ENCODE assay signal across 10 cellular contexts in the genomic region with DNA sequence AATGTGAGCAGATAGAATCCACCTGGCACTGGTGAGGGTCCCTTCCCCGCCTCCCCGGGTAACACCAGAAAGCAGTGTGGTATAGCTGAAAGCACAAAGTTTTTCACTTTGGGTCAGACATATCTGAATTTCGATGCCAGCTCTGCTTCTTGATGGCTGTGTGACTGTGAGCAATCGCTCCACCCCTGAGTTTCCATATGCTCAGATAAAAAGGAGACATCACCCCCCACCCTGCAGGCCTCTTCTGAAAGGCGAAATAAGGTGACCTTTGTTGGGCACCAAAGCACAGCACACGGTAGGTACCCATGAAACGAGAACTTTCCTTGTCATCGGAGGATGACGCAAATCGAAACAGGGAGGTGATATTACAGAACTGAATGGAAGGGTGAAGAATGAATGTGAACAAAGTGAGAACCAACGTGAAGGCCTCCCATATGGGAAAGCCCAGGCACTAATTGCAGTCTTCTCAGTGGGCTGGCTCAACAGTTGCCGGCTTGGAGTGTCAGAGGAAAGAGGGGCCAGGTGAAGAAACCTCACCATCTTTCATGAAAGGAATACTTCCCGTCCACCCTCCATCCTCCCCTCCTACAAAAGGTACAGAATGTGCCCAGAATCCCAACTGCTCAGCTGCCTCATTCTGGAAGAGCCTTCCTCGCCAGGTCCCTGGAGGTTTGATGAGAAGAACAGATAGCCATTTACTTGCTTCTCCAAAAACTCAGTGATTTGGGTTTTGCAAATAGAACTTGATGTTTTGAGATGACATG.
DNase-seq lines count a peak whose midpoint lies in the region; ATAC-seq lines count a peak whose summit lies in the region.
"Had no signal": no experiment of that assay in that cellular context is flagged by ENCODE, and none has a peak within 500 bp of the region (broad histone marks: within the 10 kb centered on the region; RNA-seq: fewer than 3 reads in every experiment).

No MANE protein-coding gene starts in this region.

- ATAC-seq in HG03378 (IDR thresholded peaks at IDR 0.05; ENCODE audit: unreplicated experiment) (peak; percentile 95), right cardiac atrium (no peak)
- ATAC-seq in activated T-helper 17 cell treated with anti-CD3 and anti-CD28 coated beads, Interleukin-2, amount 50 U/mL, for 72 hours (replicated peaks): peak; percentile 89

- H3K4me1 ChIP-seq in right cardiac atrium (ENCODE audit: control insufficient read depth, insufficient read depth, low read length): no peaks in the 10 kb centered on the region

- no peaks in the 10 kb centered on the region for H3K9me3 ChIP-seq in right cardiac atrium (ENCODE audit: control insufficient read depth, low read length)

- no peak overlapping the region for H3K27ac ChIP-seq in right cardiac atrium (ENCODE audit: low read length)
- H3K27ac ChIP-seq: 22Rv1 had no signal

- peaks cover 67% of the 10 kb centered on the region for H3K4me1 Mint-ChIP-seq in activated T-helper 17 cell treated with anti-CD3 and anti-CD28 coated beads, Interleukin-2, amount 50 U/mL, for 72 hours
- H3K4me1 Mint-ChIP-seq in stimulated activated naive CD8-positive, alpha-beta T cell treated with anti-CD3 and anti-CD28 coated beads, Interleukin-15, Interleukin-2, amounts not matched to agents 100 ng/mL and 50 ng/mL, for 24 hours (ENCODE audit: low read depth): peaks cover 96% of the 10 kb centered on the region

- no peaks in the 10 kb centered on the region for H3K27me3 Mint-ChIP-seq in activated T-helper 17 cell treated with anti-CD3 and anti-CD28 coated beads, Interleukin-2, amount 50 U/mL, for 72 hours
- H3K27me3 Mint-ChIP-seq in stimulated activated naive CD8-positive, alpha-beta T cell treated with anti-CD3 and anti-CD28 coated beads, Interleukin-15, Interleukin-2, amounts not matched to agents 100 ng/mL and 50 ng/mL, for 24 hours: no peaks in the 10 kb centered on the region

- no peaks in the 10 kb centered on the region for H3K9me3 Mint-ChIP-seq in activated T-helper 17 cell treated with anti-CD3 and anti-CD28 coated beads, Interleukin-2, amount 50 U/mL, for 72 hours
- H3K9me3 Mint-ChIP-seq in stimulated activated naive CD8-positive, alpha-beta T cell treated with anti-CD3 and anti-CD28 coated beads, Interleukin-15, Interleukin-2, amounts not matched to agents 100 ng/mL and 50 ng/mL, for 24 hours: peaks cover 4% of the 10 kb centered on the region

- H3K4me3 ChIP-seq in right cardiac atrium (ENCODE audit: low read length): no peak overlapping the region

- H3K27ac Mint-ChIP-seq in activated T-helper 17 cell treated with anti-CD3 and anti-CD28 coated beads, Interleukin-2, amount 50 U/mL, for 72 hours: peak overlapping the region; percentile 95
- peak overlapping the region; percentile 98 for H3K27ac Mint-ChIP-seq in stimulated activated naive CD8-positive, alpha-beta T cell treated with anti-CD3 and anti-CD28 coated beads, Interleukin-15, Interleukin-2, amounts not matched to agents 100 ng/mL and 50 ng/mL, for 24 hours

- WGBS in right cardiac atrium: 85% methylated on average over 14 of the region's 14 CpGs

- no peaks in the 10 kb centered on the region for H3K27me3 ChIP-seq in right cardiac atrium (ENCODE audit: control insufficient read depth, insufficient read depth)

- DNase-seq in activated CD4-positive, alpha-beta T cell treated with anti-CD3 and anti-CD28 coated beads for 24 hours (ENCODE audit: low read depth in 2 of 2): peak; percentile 56 to 60
- no peak for DNase-seq in activated CD4-positive, alpha-beta T cell treated with anti-CD3 and anti-CD28 coated beads for 1 hour
- DNase-seq in NCI-H774 (lab: John Stamatoyannopoulos, UW) (no peak), SK-N-DZ (ENCODE audit: low spot score) (no peak), right cardiac atrium (no peak)
- DNase-seq: IMR-90 had no signal

- peaks cover 82% of the 10 kb centered on the region for H3K36me3 Mint-ChIP-seq in activated T-helper 17 cell treated with anti-CD3 and anti-CD28 coated beads, Interleukin-2, amount 50 U/mL, for 72 hours (ENCODE audit: low read depth)
- H3K36me3 Mint-ChIP-seq in stimulated activated naive CD8-positive, alpha-beta T cell treated with anti-CD3 and anti-CD28 coated beads, Interleukin-15, Interleukin-2, amounts not matched to agents 100 ng/mL and 50 ng/mL, for 24 hours (ENCODE audit: low read depth): peaks cover 67% of the 10 kb centered on the region

- intact Hi-C loops in right cardiac atrium (cut with DNase I): no loop called here

- peak overlapping the region; percentile 78 for H3K4me3 Mint-ChIP-seq in activated T-helper 17 cell treated with anti-CD3 and anti-CD28 coated beads, Interleukin-2, amount 50 U/mL, for 72 hours
- H3K4me3 Mint-ChIP-seq in stimulated activated naive CD8-positive, alpha-beta T cell treated with anti-CD3 and anti-CD28 coated beads, Interleukin-15, Interleukin-2, amounts not matched to agents 100 ng/mL and 50 ng/mL, for 24 hours: peak overlapping the region; percentile 81

Comparison
In these comparisons a context has a peak if more than half of its experiments do, and no peak if none do; other contexts are left out.
1. DNase-seq: peak in activated CD4-positive, alpha-beta T cell treated with anti-CD3 and anti-CD28 coated beads for 24 hours (2 of 2); none in activated CD4-positive, alpha-beta T cell treated with anti-CD3 and anti-CD28 coated beads for 1 hour (single experiment), NCI-H774 (single experiment), SK-N-DZ (single experiment) and right cardiac atrium (0 of 3).
2. ATAC-seq: peak in HG03378 (single experiment) and activated T-helper 17 cell treated with anti-CD3 and anti-CD28 coated beads, Interleukin-2, amount 50 U/mL, for 72 hours (single experiment); none in right cardiac atrium (0 of 2).